13 cellular contexts compared by ENCODE assay signal in the genomic region with DNA sequence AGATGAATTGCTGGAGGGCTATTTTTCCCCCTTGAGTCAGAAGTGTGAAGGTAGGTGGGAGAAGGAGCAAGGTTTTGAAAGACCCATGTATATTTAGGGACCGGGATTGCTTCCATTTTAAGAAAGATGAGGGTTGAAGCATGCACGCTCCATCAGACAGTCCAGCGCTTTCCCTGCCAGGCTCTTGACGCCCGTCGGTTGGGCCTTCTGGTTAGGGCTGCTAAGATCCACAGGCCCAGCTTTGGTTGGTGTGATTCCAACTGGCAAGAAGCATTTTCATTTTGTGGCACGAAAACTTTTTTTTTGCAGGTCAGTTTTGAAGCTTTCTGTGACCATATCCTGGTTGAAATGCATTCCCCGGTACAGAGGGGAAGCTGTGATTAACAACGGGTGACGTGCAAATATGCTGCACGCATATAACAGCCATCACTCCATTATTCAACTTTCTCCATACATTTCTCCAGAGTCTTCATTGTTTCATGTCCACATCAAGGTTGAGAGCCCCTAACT. TPM values are rescaled to one million over a fixed set of nuclear protein-coding genes. Genes with fewer than 3 reads are reported as not detected.
DNase-seq lines count a peak whose midpoint lies in the region; ATAC-seq and TF ChIP-seq lines count a peak whose summit lies in the region.
"Had no signal": no experiment of that assay in that cellular context is flagged by ENCODE, and none has a peak within 500 bp of the region (broad histone marks: within the 10 kb centered on the region; RNA-seq: fewer than 3 reads in every experiment).

No MANE protein-coding gene starts in this region.

- peaks cover 0 to 63% (median 11%) of the 10 kb centered on the region in 9 donors for H3K27me3 ChIP-seq in heart left ventricle

- peaks cover 10% of the 10 kb centered on the region for H3K36me3 Mint-ChIP-seq in effector memory CD8-positive, alpha-beta T cell (ENCODE audit: insufficient read depth)
- H3K36me3 Mint-ChIP-seq in type B pancreatic cell = peaks cover 4% of the 10 kb centered on the region

- peaks cover 3 to 7% of the 10 kb centered on the region in 2 donors for H3K9me3 Mint-ChIP-seq in effector memory CD8-positive, alpha-beta T cell
- peaks cover 5% of the 10 kb centered on the region for H3K9me3 Mint-ChIP-seq in type B pancreatic cell
- H3K9me3 Mint-ChIP-seq: stimulated activated naive CD8-positive, alpha-beta T cell treated with anti-CD3 and anti-CD28 coated beads, Interleukin-15, Interleukin-2, amounts not matched to agents 100 ng/mL and 50 ng/mL, for 24 hours had no signal

- 52 to 57% (median 55%) methylated on average over 11 of the region's 11 CpGs for WGBS in heart left ventricle, 4 donors

- DNase-seq in cardiac septum (ENCODE audit: low spot score) = peak; percentile 38
- no peak for DNase-seq in heart left ventricle
- no peak for DNase-seq in effector memory CD8-positive, alpha-beta T cell
- DNase-seq in mucosa of descending colon = no peak
- DNase-seq in type B pancreatic cell (ENCODE audit: extremely low spot score, unreplicated experiment) = no peak
- DNase-seq in foreskin fibroblast = no peak
- DNase-seq in NCI-H2081 (lab: John Stamatoyannopoulos, UW) = no peak
- DNase-seq in GOT3 (lab: John Stamatoyannopoulos, UW) = no peak
- DNase-seq: Caco-2, left ventricle myocardium inferior had no signal

- H3K27ac Mint-ChIP-seq in effector memory CD8-positive, alpha-beta T cell = peak overlapping the region; percentile 0 to 73
- H3K27ac Mint-ChIP-seq in type B pancreatic cell = no peak overlapping the region
- H3K27ac Mint-ChIP-seq: stimulated activated naive CD8-positive, alpha-beta T cell treated with anti-CD3 and anti-CD28 coated beads, Interleukin-15, Interleukin-2, amounts not matched to agents 100 ng/mL and 50 ng/mL, for 24 hours had no signal

- H3K4me1 ChIP-seq in heart left ventricle = peaks cover 0 to 17% (median 0%) of the 10 kb centered on the region in 12 donors
- no peaks in the 10 kb centered on the region for H3K4me1 ChIP-seq in mucosa of descending colon (ENCODE audit: low read depth)
- H3K4me1 ChIP-seq: Caco-2 had no signal

- no peaks in the 10 kb centered on the region for H3K36me3 ChIP-seq in heart left ventricle
- H3K36me3 ChIP-seq in mucosa of descending colon (ENCODE audit: low read depth) = no peaks in the 10 kb centered on the region
- H3K36me3 ChIP-seq: left ventricle myocardium inferior, SJSA1 had no signal

- H3K4me3 ChIP-seq in heart left ventricle = no peak overlapping the region
- H3K4me3 ChIP-seq in mucosa of descending colon = no peak overlapping the region
- no peak overlapping the region for H3K4me3 ChIP-seq in foreskin fibroblast (ENCODE audit: low read depth in 1 of 2, low read length in 2 of 2)
- H3K4me3 ChIP-seq: left ventricle myocardium inferior, SJSA1 had no signal

- no peak for TF ChIP-seq CTCF in heart left ventricle (IDR thresholded peaks at IDR 0.05)
- no peak for TF ChIP-seq CTCF in mucosa of descending colon (IDR thresholded peaks at IDR 0.05)
- no peak for TF ChIP-seq CTCF in type B pancreatic cell (conservative IDR thresholded peaks at IDR 0.05)
- no peak for TF ChIP-seq CTCF in foreskin fibroblast (IDR thresholded peaks at IDR 0.05; ENCODE audit: low read depth, low read length)

- H3K27me3 Mint-ChIP-seq in effector memory CD8-positive, alpha-beta T cell = peaks cover 73 to 84% of the 10 kb centered on the region in 2 donors
- H3K27me3 Mint-ChIP-seq in type B pancreatic cell = peaks cover 30% of the 10 kb centered on the region

- H3K4me1 Mint-ChIP-seq in effector memory CD8-positive, alpha-beta T cell (ENCODE audit: low read depth in 2 of 2) = peaks cover 26 to 31% of the 10 kb centered on the region in 2 donors
- peaks cover 22% of the 10 kb centered on the region for H3K4me1 Mint-ChIP-seq in type B pancreatic cell (ENCODE audit: unreplicated experiment)

- TF ChIP-seq POLR2A in heart left ventricle (IDR thresholded peaks at IDR 0.05) = no peak

- H3K27ac ChIP-seq in heart left ventricle = no peak overlapping the region
- H3K27ac ChIP-seq: left ventricle myocardium inferior, SJSA1 had no signal

- H3K4me3 Mint-ChIP-seq in effector memory CD8-positive, alpha-beta T cell = peak overlapping the region; percentile 18 to 71
- H3K4me3 Mint-ChIP-seq in type B pancreatic cell = peak overlapping the region; percentile 3
- H3K4me3 Mint-ChIP-seq: stimulated activated naive CD8-positive, alpha-beta T cell treated with anti-CD3 and anti-CD28 coated beads, Interleukin-15, Interleukin-2, amounts not matched to agents 100 ng/mL and 50 ng/mL, for 24 hours had no signal

- intact Hi-C loops in cardiac septum (cut with DNase I) (no loop called here), heart left ventricle (cut with DNase I) (no loop called here), mucosa of descending colon (cut with DNase I, micrococcal nuclease) (no loop called here)

- ATAC-seq in heart left ventricle (no peak), mucosa of descending colon (peak; percentile 14)
- ATAC-seq in effector memory CD8-positive, alpha-beta T cell (replicated peaks) = no peak

- peaks cover 0 to 12% (median 6%) of the 10 kb centered on the region in 12 donors for H3K9me3 ChIP-seq in heart left ventricle
- H3K9me3 ChIP-seq in mucosa of descending colon = no peaks in the 10 kb centered on the region
- H3K9me3 ChIP-seq: Caco-2, SJSA1 had no signal

RNA-seq across cellular contexts. Expression of a gene that starts 34.3 kb away (rescaled TPM):
- total RNA-seq in cardiac septum (not detected), heart left ventricle (under 1 TPM in 1 of 9 donors, not detected in 8; 0.12 TPM), mucosa of descending colon (under 1 TPM in 1 of 3 donors, not detected in 2; 0.17 TPM), type B pancreatic cell (ENCODE audit: low replicate concordance) (0.83 and 1.2 TPM in 2 replicates)
- polyA plus RNA-seq in heart left ventricle = not detected
- total RNA-seq: A673, Caco-2, left ventricle myocardium inferior, SJSA1 had no signal

RNA-seq across cellular contexts. Expression of a gene that starts 34.4 kb away (rescaled TPM):
- total RNA-seq in cardiac septum = 1.1 TPM
- under 1 TPM in 8 of 9 donors, not detected in 1; 0.06 to 0.40 (median 0.31) TPM for total RNA-seq in heart left ventricle
- under 1 TPM; 0.04 to 0.06 TPM for polyA plus RNA-seq in heart left ventricle
- 10 to 100 TPM in 1 of 3 donors, 1 to 10 TPM in 2; 3.8 to 20.9 (median 4.7) TPM for total RNA-seq in mucosa of descending colon
- total RNA-seq in type B pancreatic cell (ENCODE audit: low replicate concordance) = 1.8 and 42.8 TPM in 2 replicates
- total RNA-seq: Caco-2, SJSA1 had no signal
